Comparison of ENCODE assay signal across 1 cellular context in genomic region chr6:24980507-24981384, GRCh38.
TF ChIP-seq lines count a peak whose summit lies in the region.

No MANE protein-coding gene starts in this region.

TF ChIP-seq in WTC11, 78 proteins besides CTCF, POLR2A, EP300 and RAD21 (continued from another document):
- TF ChIP-seq SMAD3 (CRISPR knock-in tag; IDR thresholded peaks at IDR 0.05; ENCODE audit: borderline replicate concordance) (no peak), ATF2 (CRISPR knock-in tag; IDR thresholded peaks at IDR 0.05; ENCODE audit: borderline replicate concordance, low read depth) (no peak), USF1 (CRISPR knock-in tag; IDR thresholded peaks at IDR 0.05) (0 out of 2 replicates have a peak, but pooled peaks have one; percentile 16)
